ENCODE assay signal across 3 cellular contexts in the genomic region with DNA sequence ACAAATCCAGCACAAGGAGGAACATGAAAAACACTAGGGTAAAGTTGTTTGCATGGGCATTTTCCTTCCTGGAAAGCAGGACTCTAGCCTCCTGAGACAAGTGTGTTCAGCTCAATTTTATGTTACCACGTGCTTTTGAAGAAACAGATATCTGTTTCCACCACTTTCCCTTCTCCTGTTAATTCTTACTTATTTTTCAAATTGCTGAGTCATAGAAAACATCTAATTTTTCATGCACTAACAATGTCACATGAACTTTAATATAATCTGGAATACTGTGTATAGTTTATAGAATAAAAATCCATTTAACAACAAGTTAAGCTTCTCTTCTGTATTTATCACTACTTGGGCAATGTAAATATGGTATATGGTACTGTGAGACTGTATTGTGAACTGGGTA.
TF ChIP-seq lines count a peak whose summit lies in the region.

No MANE protein-coding gene starts in this region.

TF ChIP-seq in A549, 52 proteins besides CTCF, POLR2A, EP300 and RAD21:
- TF ChIP-seq MAZ (IDR thresholded peaks at IDR 0.05; ENCODE audit: borderline replicate concordance, low read depth, low read length): no peak
- peak; percentile 96 for TF ChIP-seq MAFK (IDR thresholded peaks at IDR 0.05; ENCODE audit: partially characterized antibody)
- no peak for TF ChIP-seq ELK1 (IDR thresholded peaks at IDR 0.05; ENCODE audit: low read depth, low read length)
- TF ChIP-seq NFE2L2 (conservative IDR thresholded peaks at IDR 0.05; ENCODE audit: low read length): peak; percentile 79
- no peak for TF ChIP-seq NR3C1 (IDR thresholded peaks at IDR 0.05)
- no peak for TF ChIP-seq SREBF2 (IDR thresholded peaks at IDR 0.05)

TF ChIP-seq in IMR-90, 13 proteins besides CTCF, POLR2A, EP300 and RAD21:
- no peak for TF ChIP-seq BHLHE40 (IDR thresholded peaks at IDR 0.05; ENCODE audit: low read depth, low read length)
- TF ChIP-seq MAFK (IDR thresholded peaks at IDR 0.05; ENCODE audit: low read depth, low read length): peak; percentile 78
- no peak for TF ChIP-seq CHD1 (IDR thresholded peaks at IDR 0.05; ENCODE audit: low read depth, low read length)
- peak; percentile 84 for TF ChIP-seq NFE2L2 (IDR thresholded peaks at IDR 0.05; ENCODE audit: low read depth, low read length)

TF ChIP-seq in K562, 482 proteins besides CTCF, POLR2A, EP300 and RAD21:
- peak; percentile 83 for TF ChIP-seq ZNF316 (IDR thresholded peaks at IDR 0.05)
- no peak for TF ChIP-seq ETV1 (tag; conservative IDR thresholded peaks at IDR 0.05; ENCODE audit: low read depth)
- peak; percentile 67 for TF ChIP-seq C11orf30 (IDR thresholded peaks at IDR 0.05; ENCODE audit: low read depth)
- peak; percentile 30; the same call in 1 of the 2 replicates for TF ChIP-seq MAFK (IDR thresholded peaks at IDR 0.05; ENCODE audit: low read length)
- 0 out of 2 replicates have a peak, but pooled peaks have one; percentile 13 for TF ChIP-seq NFE2 (IDR thresholded peaks at IDR 0.05; ENCODE audit: low read depth)
- no peak for TF ChIP-seq SRSF9 (IDR thresholded peaks at IDR 0.05; ENCODE audit: borderline replicate concordance, low read depth, low read length)
- TF ChIP-seq NR1H2 (CRISPR knock-in tag; IDR thresholded peaks at IDR 0.05): no peak
- no peak for TF ChIP-seq KLF16 (IDR thresholded peaks at IDR 0.05)
- TF ChIP-seq ZNF551 (CRISPR knock-in tag; IDR thresholded peaks at IDR 0.05): no peak
- no peak for TF ChIP-seq IFI16 (CRISPR knock-in tag; IDR thresholded peaks at IDR 0.05)
- no peak for TF ChIP-seq ZNF766 (CRISPR knock-in tag; conservative IDR thresholded peaks at IDR 0.05)
- no peak for TF ChIP-seq ZNF217 (CRISPR knock-in tag; IDR thresholded peaks at IDR 0.05)
- TF ChIP-seq FOXJ3 (CRISPR knock-in tag; IDR thresholded peaks at IDR 0.05): no peak
- TF ChIP-seq TGIF2 (CRISPR knock-in tag; IDR thresholded peaks at IDR 0.05): no peak
- no peak for TF ChIP-seq L3MBTL2 (IDR thresholded peaks at IDR 0.05)
- no peak for TF ChIP-seq POLR2H (tag; IDR thresholded peaks at IDR 0.05; ENCODE audit: low read depth)
- peak; percentile 35; the same call in 1 of the 2 replicates for TF ChIP-seq MAFF (IDR thresholded peaks at IDR 0.05; ENCODE audit: low read length)
- TF ChIP-seq ERF (CRISPR knock-in tag; IDR thresholded peaks at IDR 0.05): no peak
- TF ChIP-seq MAFG (tag; conservative IDR thresholded peaks at IDR 0.05): peak; percentile 73
